In genomic region chr16:593406-593805, GRCh38 we compare ENCODE assay signal across 1 cellular context.
TF ChIP-seq lines count a peak whose summit lies in the region.

No MANE protein-coding gene starts in this region.

TF ChIP-seq in GM23338, 12 proteins besides CTCF, POLR2A, EP300 and RAD21:
- TF ChIP-seq CREB1 (CRISPR knock-in tag; IDR thresholded peaks at IDR 0.05; ENCODE audit: low read depth) (no peak), NANOG (IDR thresholded peaks at IDR 0.05; ENCODE audit: borderline replicate concordance) (no peak), REST (IDR thresholded peaks at IDR 0.05; ENCODE audit: unreplicated experiment) (no peak), EZH2phosphoT487 (IDR thresholded peaks at IDR 0.05; ENCODE audit: unreplicated experiment) (no peak), STAT1 (IDR thresholded peaks at IDR 0.05; ENCODE audit: unreplicated experiment) (no peak), JUNB (IDR thresholded peaks at IDR 0.05; ENCODE audit: unreplicated experiment) (no peak), ZNF331 (CRISPR knock-in tag; IDR thresholded peaks at IDR 0.05; ENCODE audit: low read depth) (no peak), ZNF114 (CRISPR knock-in tag; IDR thresholded peaks at IDR 0.05) (no peak), ZNF462 (CRISPR knock-in tag; IDR thresholded peaks at IDR 0.05) (no peak), POLR2AphosphoS5 (IDR thresholded peaks at IDR 0.05; ENCODE audit: low read depth) (no peak), EZH2 (IDR thresholded peaks at IDR 0.05; ENCODE audit: low read depth, unreplicated experiment) (no peak)
